ENCODE assay signal across 15 cellular contexts in genomic region chr5:1203968-1204692, GRCh38. TPM values are rescaled to one million over a fixed set of nuclear protein-coding genes. Genes with fewer than 3 reads are reported as not detected.
DNase-seq lines count a peak whose midpoint lies in the region; ATAC-seq and TF ChIP-seq lines count a peak whose summit lies in the region.
"Had no signal": no experiment of that assay in that cellular context is flagged by ENCODE, and none has a peak within 500 bp of the region (broad histone marks: within the 10 kb centered on the region; RNA-seq: fewer than 3 reads in every experiment).

No MANE protein-coding gene starts in this region.

- H3K4me2 ChIP-seq in H9 (ENCODE audit: insufficient read depth, insufficient read length, low read length) (no peak overlapping the region), neural progenitor cell (peak overlapping the region; percentile 9)

- H3K27me3 Mint-ChIP-seq in H9 (ENCODE audit: low read depth) = peaks cover 6% of the 10 kb centered on the region
- H3K27me3 Mint-ChIP-seq in neural progenitor cell (ENCODE audit: insufficient read depth, low read depth) = peaks cover 12% of the 10 kb centered on the region
- H3K27me3 Mint-ChIP-seq in activated T-helper 1 cell treated with anti-CD3 and anti-CD28 coated beads, Interleukin-12 subunit alpha, Interleukin-12 subunit beta, Interleukin-2, Interleukin-4 antibody, amounts not matched to agents 30 ng/mL and 10 ng/mL and 1 ng/mL, durations not matched to agents 14 hours and 24 hours and 36 hours (ENCODE audit: insufficient read depth) = peaks cover 6% of the 10 kb centered on the region

- no peak overlapping the region for H4K8ac ChIP-seq in H9 (replicated peaks; ENCODE audit: insufficient read length, low read depth, low read length)

- H3F3A ChIP-seq in neural progenitor cell (ENCODE audit: low read depth) = peaks cover 7% of the 10 kb centered on the region

- no peak overlapping the region for H2BK120ac ChIP-seq in H9 (ENCODE audit: low read depth, low read length, poor library complexity, severe bottlenecking)

- no peak overlapping the region for H3K4ac ChIP-seq in H9 (ENCODE audit: low read depth, low read length)

- no CpG with 5 or more reads among the region's 25 CpGs for WGBS in H9 (ENCODE audit: extremely low coverage, insufficient read length, low lambda C conversion rate)

- no peaks in the 10 kb centered on the region for H3K4me1 ChIP-seq in H9 (ENCODE audit: insufficient read depth, low read length)
- no peaks in the 10 kb centered on the region for H3K4me1 ChIP-seq in RWPE2 (ENCODE audit: insufficient read depth, poor library complexity, severe bottlenecking)
- H3K4me1 ChIP-seq in duodenal mucosa (ENCODE audit: control insufficient read depth in 1 of 2, insufficient read depth in 2 of 2, low read length in 2 of 2) = peaks cover 24 to 49% of the 10 kb centered on the region in 2 donors
- H3K4me1 ChIP-seq in neural progenitor cell = peaks cover 20% of the 10 kb centered on the region

- H3K9ac ChIP-seq in H9 (ENCODE audit: extremely low read depth, insufficient read length, low read length) (no peak overlapping the region), duodenal mucosa (ENCODE audit: low read depth in 1 of 2, low read length in 2 of 2) (peak overlapping the region; percentile 25 to 71), neural progenitor cell (no peak overlapping the region)

- H3K4me1 Mint-ChIP-seq in H9 (peaks cover 9 to 16% of the 10 kb centered on the region in 2 experiments), neural progenitor cell (peaks cover 16% of the 10 kb centered on the region)
- no peaks in the 10 kb centered on the region for H3K4me1 Mint-ChIP-seq in activated T-helper 1 cell treated with anti-CD3 and anti-CD28 coated beads, Interleukin-12 subunit alpha, Interleukin-12 subunit beta, Interleukin-2, Interleukin-4 antibody, amounts not matched to agents 30 ng/mL and 10 ng/mL and 1 ng/mL, durations not matched to agents 14 hours and 24 hours and 36 hours (ENCODE audit: low read depth)
- H3K4me1 Mint-ChIP-seq: CD4-positive, CD25-positive, alpha-beta regulatory T cell had no signal

- H3K79me1 ChIP-seq in H9 (ENCODE audit: insufficient read depth, low read depth, low read length, poor library complexity, severe bottlenecking) = no peaks in the 10 kb centered on the region

- DNase-seq in H9 = no peak
- DNase-seq in RWPE2 (ENCODE audit: low spot score) = peak; percentile 70
- DNase-seq in neural progenitor cell (ENCODE audit: low spot score) = no peak
- DNase-seq in activated T-helper 1 cell treated with anti-CD3 and anti-CD28 coated beads, Interleukin-12 subunit alpha, Interleukin-12 subunit beta, Interleukin-2, Interleukin-4 antibody, amounts not matched to agents 30 ng/mL and 10 ng/mL and 1 ng/mL, durations not matched to agents 14 hours and 24 hours and 36 hours (ENCODE audit: low spot score) = no peak
- no peak for DNase-seq in HuH-7.5 (ENCODE audit: low spot score)
- DNase-seq: CD4-positive, CD25-positive, alpha-beta regulatory T cell; GF-D8; NCI-H1105 treated with DMSO at 0.1 percent for 48 hours; NCI-H345; NCI-H774 had no signal

- H2BK12ac ChIP-seq in H9 (ENCODE audit: insufficient read length, low read depth, low read length) = no peak overlapping the region

- H3K9me3 Mint-ChIP-seq in H9 = no peaks in the 10 kb centered on the region
- H3K9me3 Mint-ChIP-seq in neural progenitor cell = no peaks in the 10 kb centered on the region
- no peaks in the 10 kb centered on the region for H3K9me3 Mint-ChIP-seq in activated T-helper 1 cell treated with anti-CD3 and anti-CD28 coated beads, Interleukin-12 subunit alpha, Interleukin-12 subunit beta, Interleukin-2, Interleukin-4 antibody, amounts not matched to agents 30 ng/mL and 10 ng/mL and 1 ng/mL, durations not matched to agents 14 hours and 24 hours and 36 hours
- H3K9me3 Mint-ChIP-seq: CD4-positive, CD25-positive, alpha-beta regulatory T cell; HFFc6 had no signal

- H3K4me3 ChIP-seq in RWPE2 (ENCODE audit: severe bottlenecking) (no peak overlapping the region), duodenal mucosa (ENCODE audit: low read depth in 1 of 2, low read length in 2 of 2) (peak overlapping the region; percentile 64 to 67), neural progenitor cell (no peak overlapping the region)

- H2BK15ac ChIP-seq in H9 (ENCODE audit: low read depth, low read length) = no peak overlapping the region

- H3K9me3 ChIP-seq in H9 (ENCODE audit: control insufficient read depth, low read depth, low read length) (no peaks in the 10 kb centered on the region), RWPE2 (ENCODE audit: severe bottlenecking) (no peaks in the 10 kb centered on the region), duodenal mucosa (ENCODE audit: control insufficient read depth in 1 of 2, low read length in 2 of 2) (no peaks in the 10 kb centered on the region), neural progenitor cell (ENCODE audit: low read depth) (no peaks in the 10 kb centered on the region)

- H2AFZ ChIP-seq in H9 (ENCODE audit: low read length) (no peak overlapping the region), neural progenitor cell (replicated peaks) (no peak overlapping the region)

- H3K36me3 ChIP-seq in RWPE2 (ENCODE audit: low read depth) (no peaks in the 10 kb centered on the region), duodenal mucosa (ENCODE audit: control insufficient read depth in 1 of 2, insufficient read depth in 2 of 2, low read length in 2 of 2) (peaks cover 0 to 3% of the 10 kb centered on the region in 2 donors), neural progenitor cell (no peaks in the 10 kb centered on the region)

- H3K36me3 Mint-ChIP-seq in H9 (ENCODE audit: insufficient read depth in 1 of 3, low read depth in 3 of 3) (no peaks in the 10 kb centered on the region), neural progenitor cell (no peaks in the 10 kb centered on the region)
- no peaks in the 10 kb centered on the region for H3K36me3 Mint-ChIP-seq in activated T-helper 1 cell treated with anti-CD3 and anti-CD28 coated beads, Interleukin-12 subunit alpha, Interleukin-12 subunit beta, Interleukin-2, Interleukin-4 antibody, amounts not matched to agents 30 ng/mL and 10 ng/mL and 1 ng/mL, durations not matched to agents 14 hours and 24 hours and 36 hours (ENCODE audit: low read depth)
- H3K36me3 Mint-ChIP-seq: CD4-positive, CD25-positive, alpha-beta regulatory T cell had no signal

- TF ChIP-seq CTCF in H9 (conservative IDR thresholded peaks at IDR 0.05) = no peak
- TF ChIP-seq CTCF in RWPE2 (IDR thresholded peaks at IDR 0.05; ENCODE audit: poor library complexity, severe bottlenecking) = no peak
- TF ChIP-seq CTCF in neural progenitor cell (IDR thresholded peaks at IDR 0.05) = no peak

- intact Hi-C loops in activated T-helper 1 cell treated with anti-CD3 and anti-CD28 coated beads, Interleukin-12 subunit alpha, Interleukin-12 subunit beta, Interleukin-2, Interleukin-4 antibody, amounts not matched to agents 30 ng/mL and 10 ng/mL and 1 ng/mL, durations not matched to agents 14 hours and 24 hours and 36 hours (cut with micrococcal nuclease) = no loop called here

- H3K14ac ChIP-seq in H9 (ENCODE audit: insufficient read depth, low read length) = peak overlapping the region; percentile 27; the same call in 1 of the 2 replicates

- H3K27me3 ChIP-seq in H9 (ENCODE audit: insufficient read depth, low read length) (no peaks in the 10 kb centered on the region), RWPE2 (ENCODE audit: insufficient read depth, poor library complexity, severe bottlenecking) (peaks cover 33% of the 10 kb centered on the region), duodenal mucosa (ENCODE audit: control insufficient read depth in 1 of 2, insufficient read depth in 2 of 2, low read length in 2 of 2) (no peaks in the 10 kb centered on the region), neural progenitor cell (no peaks in the 10 kb centered on the region)

- no peak overlapping the region for H2AK5ac ChIP-seq in H9 (ENCODE audit: insufficient read length, low read length)

- ATAC-seq in RWPE2 (ENCODE audit: low read depth) (no peak), GM19467 (IDR thresholded peaks at IDR 0.05; ENCODE audit: unreplicated experiment) (no peak)

- no peak overlapping the region for H3K27ac Mint-ChIP-seq in H9
- no peak overlapping the region for H3K27ac Mint-ChIP-seq in neural progenitor cell
- no peak overlapping the region for H3K27ac Mint-ChIP-seq in activated T-helper 1 cell treated with anti-CD3 and anti-CD28 coated beads, Interleukin-12 subunit alpha, Interleukin-12 subunit beta, Interleukin-2, Interleukin-4 antibody, amounts not matched to agents 30 ng/mL and 10 ng/mL and 1 ng/mL, durations not matched to agents 14 hours and 24 hours and 36 hours
- H3K27ac Mint-ChIP-seq: CD4-positive, CD25-positive, alpha-beta regulatory T cell; HFFc6 had no signal

- H4K91ac ChIP-seq in H9 (ENCODE audit: insufficient read length, low read depth, low read length) = no peak overlapping the region

- H3K79me2 ChIP-seq in H9 (ENCODE audit: insufficient read depth, low read length) (no peaks in the 10 kb centered on the region), neural progenitor cell (ENCODE audit: low read depth) (no peaks in the 10 kb centered on the region)

- no peak overlapping the region for H2BK5ac ChIP-seq in H9 (ENCODE audit: insufficient read length, low read length)

- no peak overlapping the region for H2BK20ac ChIP-seq in H9 (ENCODE audit: low read depth, low read length, poor library complexity, severe bottlenecking)

- H4K5ac ChIP-seq in H9 (ENCODE audit: insufficient read length, low read depth, low read length) = no peak overlapping the region

- no peak overlapping the region for H3K4me3 Mint-ChIP-seq in H9
- H3K4me3 Mint-ChIP-seq in neural progenitor cell = no peak overlapping the region
- H3K4me3 Mint-ChIP-seq in activated T-helper 1 cell treated with anti-CD3 and anti-CD28 coated beads, Interleukin-12 subunit alpha, Interleukin-12 subunit beta, Interleukin-2, Interleukin-4 antibody, amounts not matched to agents 30 ng/mL and 10 ng/mL and 1 ng/mL, durations not matched to agents 14 hours and 24 hours and 36 hours = no peak overlapping the region
- H3K4me3 Mint-ChIP-seq: CD4-positive, CD25-positive, alpha-beta regulatory T cell; HFFc6 had no signal

- H3K27ac ChIP-seq in H9 (ENCODE audit: insufficient read length, low read depth, low read length) (no peak overlapping the region), RWPE2 (ENCODE audit: poor library complexity, severe bottlenecking) (no peak overlapping the region), duodenal mucosa (ENCODE audit: low read depth, low read length) (peak overlapping the region; percentile 20), neural progenitor cell (no peak overlapping the region)

- H3K23me2 ChIP-seq in H9 (ENCODE audit: insufficient read length, low read depth, low read length, poor library complexity, severe bottlenecking) = no peaks in the 10 kb centered on the region

- no peak overlapping the region for H3T11ph ChIP-seq in H9 (ENCODE audit: low read length)

- no peak overlapping the region for H3K23ac ChIP-seq in H9 (ENCODE audit: insufficient read length, low read depth, low read length)

- no peak overlapping the region for H3K56ac ChIP-seq in H9 (ENCODE audit: insufficient read length, low read depth, low read length)

- H4K20me1 ChIP-seq in H9 (ENCODE audit: control insufficient read depth, insufficient read depth, insufficient read length) = no peaks in the 10 kb centered on the region
- no peaks in the 10 kb centered on the region for H4K20me1 ChIP-seq in neural progenitor cell (ENCODE audit: low read depth)

- no peak overlapping the region for H3K18ac ChIP-seq in H9 (ENCODE audit: insufficient read length, low read depth, low read length)

RNA-seq across cellular contexts. Expression of gene SLC6A19, which starts 2.7 kb away (rescaled TPM):
- total RNA-seq in H9 (2021) (not detected in 2 replicates), neural progenitor cell (ENCODE audit: low replicate concordance) (not detected in 2 replicates)
- total RNA-seq in activated T-helper 1 cell treated with anti-CD3 and anti-CD28 coated beads, Interleukin-12 subunit alpha, Interleukin-12 subunit beta, Interleukin-2, Interleukin-4 antibody, amounts not matched to agents 30 ng/mL and 10 ng/mL and 1 ng/mL, durations not matched to agents 14 hours and 24 hours and 36 hours = not detected in 2 replicates
- total RNA-seq: CD4-positive, CD25-positive, alpha-beta regulatory T cell; HFFc6; HT1080; IMR-90 had no signal

RNA-seq across cellular contexts. Expression of gene SLC6A18, which starts 21.1 kb away (rescaled TPM):
- not detected in 2 replicates for total RNA-seq in H9 (2021)
- not detected in 2 replicates for total RNA-seq in neural progenitor cell (ENCODE audit: low replicate concordance)
- not detected in 2 replicates for total RNA-seq in activated T-helper 1 cell treated with anti-CD3 and anti-CD28 coated beads, Interleukin-12 subunit alpha, Interleukin-12 subunit beta, Interleukin-2, Interleukin-4 antibody, amounts not matched to agents 30 ng/mL and 10 ng/mL and 1 ng/mL, durations not matched to agents 14 hours and 24 hours and 36 hours
- total RNA-seq: CD4-positive, CD25-positive, alpha-beta regulatory T cell; HFFc6; HT1080; IMR-90 had no signal

Comparison
In these comparisons a context has a peak if more than half of its experiments do, and no peak if none do; other contexts are left out.
1. H3K9ac ChIP-seq: peak in duodenal mucosa (2 of 2); none in H9 (single experiment) and neural progenitor cell (single experiment).
2. H3K4me3 ChIP-seq: peak in duodenal mucosa (2 of 2); none in RWPE2 (single experiment) and neural progenitor cell (single experiment).